ENCODE assay signal across 17 cellular contexts in genomic region chr10:75143353-75143752, GRCh38. TPM values are rescaled to one million over a fixed set of nuclear protein-coding genes. Genes with fewer than 3 reads are reported as not detected.
DNase-seq lines count a peak whose midpoint lies in the region; ATAC-seq, FAIRE-seq and TF ChIP-seq lines count a peak whose summit lies in the region.
"Had no signal": no experiment of that assay in that cellular context is flagged by ENCODE, and none has a peak within 500 bp of the region (broad histone marks: within the 10 kb centered on the region; RNA-seq: fewer than 3 reads in every experiment).

No MANE protein-coding gene starts in this region.

- no peak for TF ChIP-seq RAD21 in A549 (conservative IDR thresholded peaks at IDR 0.05 in 1 of 2, IDR thresholded peaks at IDR 0.05 in 1 of 2)

- CTCF ChIA-PET in A549 (lab: Yijun Ruan, JAX) = interaction anchor here (0.6 to 0.8 kb wide), 2 partner anchors 21 to 23 kb away, joined by 4 read pairs; no protein-coding TSS in a partner anchor

- POLR2A ChIA-PET in A549 (lab: Yijun Ruan, JAX) = no interaction called here

- H3K79me2 ChIP-seq in astrocyte (ENCODE audit: insufficient read depth, low read length) = peaks cover 54% of the 10 kb centered on the region

- peaks cover 46% of the 10 kb centered on the region for H4K20me1 ChIP-seq in astrocyte (ENCODE audit: insufficient read depth, low read length)

- TF ChIP-seq POLR2A in A549 (IDR thresholded peaks at IDR 0.05; ENCODE audit: low read length) = no peak

- H3K9me3 Mint-ChIP-seq in astrocyte (ENCODE audit: unreplicated experiment) = no peaks in the 10 kb centered on the region
- no peaks in the 10 kb centered on the region for H3K9me3 Mint-ChIP-seq in stimulated activated naive B cell treated with anti-CD40 and anti-IgM and Interleukin-4, amounts not matched to agents 10 μg/mL and 1 μg/mL and 100 μg/mL, for 72 hours
- H3K9me3 Mint-ChIP-seq: activated CD4-positive, alpha-beta memory T cell treated with anti-CD3 and anti-CD28 coated beads for 36 hours; type B pancreatic cell had no signal

- peaks cover 24% of the 10 kb centered on the region for H3K4me1 ChIP-seq in A549
- no peaks in the 10 kb centered on the region for H3K4me1 ChIP-seq in astrocyte (ENCODE audit: insufficient read depth, low read length)
- H3K4me1 ChIP-seq: colonic mucosa had no signal

- ATAC-seq in A549 (no peak), HG03342 (IDR thresholded peaks at IDR 0.05; ENCODE audit: unreplicated experiment) (no peak)
- ATAC-seq in stimulated activated naive B cell treated with anti-CD40 and anti-IgM and Interleukin-4, amounts not matched to agents 10 μg/mL and 1 μg/mL and 100 μg/mL, for 72 hours (replicated peaks) = no peak
- ATAC-seq: Right ventricle myocardium inferior had no signal

- H3K36me3 Mint-ChIP-seq in astrocyte (ENCODE audit: low read depth, unreplicated experiment) = no peaks in the 10 kb centered on the region
- H3K36me3 Mint-ChIP-seq in stimulated activated naive B cell treated with anti-CD40 and anti-IgM and Interleukin-4, amounts not matched to agents 10 μg/mL and 1 μg/mL and 100 μg/mL, for 72 hours = peaks cover 9 to 25% of the 10 kb centered on the region in 2 donors
- H3K36me3 Mint-ChIP-seq: activated CD4-positive, alpha-beta memory T cell treated with anti-CD3 and anti-CD28 coated beads for 36 hours; type B pancreatic cell had no signal

- H3K9ac ChIP-seq in astrocyte (ENCODE audit: low read length) = no peak overlapping the region

- H3K27me3 Mint-ChIP-seq in astrocyte (ENCODE audit: low read depth, unreplicated experiment) = no peaks in the 10 kb centered on the region
- H3K27me3 Mint-ChIP-seq in stimulated activated naive B cell treated with anti-CD40 and anti-IgM and Interleukin-4, amounts not matched to agents 10 μg/mL and 1 μg/mL and 100 μg/mL, for 72 hours = no peaks in the 10 kb centered on the region
- H3K27me3 Mint-ChIP-seq: activated CD4-positive, alpha-beta memory T cell treated with anti-CD3 and anti-CD28 coated beads for 36 hours; progenitor cell of endocrine pancreas; type B pancreatic cell had no signal

- H3K27ac ChIP-seq in A549 = no peak overlapping the region
- no peak overlapping the region for H3K27ac ChIP-seq in astrocyte (ENCODE audit: low read depth, low read length)
- H3K27ac ChIP-seq: colonic mucosa had no signal

- WGBS in A549 (ENCODE audit: missing lambda C conversion rate) = 26% methylated on average over 1 of the region's 1 CpG

- FAIRE-seq in A549 (lab: Jason Lieb, UNC) (no peak), GM19239 (lab: Jason Lieb, UNC) (peak; percentile 54), astrocyte (lab: Jason Lieb, UNC) (no peak)

- DNase-seq in A549 (ENCODE audit: low read depth in 1 of 2, low spot score in 1 of 2) = no peak
- no peak for DNase-seq in GM19239 (ENCODE audit: insufficient read length, low spot score)
- peak; percentile 13 for DNase-seq in astrocyte (ENCODE audit: low read depth)
- DNase-seq in fibroblast of villous mesenchyme (ENCODE audit: low read depth) = peak; percentile 42
- DNase-seq in NCI-H1930 (lab: John Stamatoyannopoulos, UW) = no peak
- DNase-seq in effector CD4-positive, alpha-beta T cell = no peak
- DNase-seq in stimulated activated naive B cell treated with anti-CD40 and anti-IgM and Interleukin-4, amounts not matched to agents 10 μg/mL and 1 μg/mL and 100 μg/mL, for 72 hours = no peak
- DNase-seq: activated CD4-positive, alpha-beta memory T cell treated with anti-CD3 and anti-CD28 coated beads for 36 hours; colonic mucosa; EL; midbrain; NCI-H82 had no signal

- no peaks in the 10 kb centered on the region for H3K27me3 ChIP-seq in astrocyte (ENCODE audit: insufficient read depth, low read length)
- H3K27me3 ChIP-seq: BLaER1 treated with 17β-estradiol and CSF1 and Interleukin-3, amounts not matched to agents 10 nM and 100 nM; colonic mucosa had no signal

- peaks cover 31% of the 10 kb centered on the region for H3K4me1 Mint-ChIP-seq in astrocyte (ENCODE audit: low read depth, unreplicated experiment)
- peaks cover 24 to 61% of the 10 kb centered on the region in 2 donors for H3K4me1 Mint-ChIP-seq in stimulated activated naive B cell treated with anti-CD40 and anti-IgM and Interleukin-4, amounts not matched to agents 10 μg/mL and 1 μg/mL and 100 μg/mL, for 72 hours

- no peak overlapping the region for H2AFZ ChIP-seq in astrocyte (ENCODE audit: low read depth, low read length)

- no peak for TF ChIP-seq EP300 in A549 (IDR thresholded peaks at IDR 0.05)

- no peak overlapping the region for H3K27ac Mint-ChIP-seq in astrocyte (ENCODE audit: unreplicated experiment)
- H3K27ac Mint-ChIP-seq in stimulated activated naive B cell treated with anti-CD40 and anti-IgM and Interleukin-4, amounts not matched to agents 10 μg/mL and 1 μg/mL and 100 μg/mL, for 72 hours = no peak overlapping the region
- H3K27ac Mint-ChIP-seq: activated CD4-positive, alpha-beta memory T cell treated with anti-CD3 and anti-CD28 coated beads for 36 hours; type B pancreatic cell had no signal

- no peaks in the 10 kb centered on the region for H3K36me3 ChIP-seq in astrocyte (ENCODE audit: insufficient read depth, low read length)
- H3K36me3 ChIP-seq: colonic mucosa had no signal

- no peak overlapping the region for H3K4me3 ChIP-seq in A549
- no peak overlapping the region for H3K4me3 ChIP-seq in astrocyte (ENCODE audit: insufficient read depth, low read depth, low read length)
- no peak overlapping the region for H3K4me3 ChIP-seq in fibroblast of villous mesenchyme (ENCODE audit: low read depth, low read length)
- H3K4me3 ChIP-seq: BLaER1 treated with 17β-estradiol and CSF1 and Interleukin-3, amounts not matched to agents 10 nM and 100 nM; colonic mucosa had no signal

- no peak for TF ChIP-seq CTCF in A549 (IDR thresholded peaks at IDR 0.05)
- no peak for TF ChIP-seq CTCF in astrocyte (IDR thresholded peaks at IDR 0.05; ENCODE audit: insufficient read depth, low read depth, low read length)
- no peak for TF ChIP-seq CTCF in fibroblast of villous mesenchyme (IDR thresholded peaks at IDR 0.05; ENCODE audit: insufficient read depth, low read depth, low read length)

- peak overlapping the region; percentile 19; the same call in 1 of the 3 replicates for H3K4me2 ChIP-seq in A549
- no peak overlapping the region for H3K4me2 ChIP-seq in astrocyte (ENCODE audit: low read length)

- H3K4me3 Mint-ChIP-seq in astrocyte (ENCODE audit: unreplicated experiment) = no peak overlapping the region
- H3K4me3 Mint-ChIP-seq in stimulated activated naive B cell treated with anti-CD40 and anti-IgM and Interleukin-4, amounts not matched to agents 10 μg/mL and 1 μg/mL and 100 μg/mL, for 72 hours = no peak overlapping the region
- H3K4me3 Mint-ChIP-seq: activated CD4-positive, alpha-beta memory T cell treated with anti-CD3 and anti-CD28 coated beads for 36 hours; type B pancreatic cell had no signal

- H3K9me3 ChIP-seq in A549 = no peaks in the 10 kb centered on the region
- H3K9me3 ChIP-seq in astrocyte (ENCODE audit: insufficient read depth, low read depth, low read length) = no peaks in the 10 kb centered on the region
- H3K9me3 ChIP-seq: BLaER1 treated with 17β-estradiol and CSF1 and Interleukin-3, amounts not matched to agents 10 nM and 100 nM; colonic mucosa had no signal

TF ChIP-seq in A549, 52 proteins besides CTCF, POLR2A, EP300 and RAD21:
- no peak for TF ChIP-seq ATOH8 (CRISPR knock-in tag; IDR thresholded peaks at IDR 0.05; ENCODE audit: low read depth)
- TF ChIP-seq PBX3 (IDR thresholded peaks at IDR 0.05) = no peak
- no peak for TF ChIP-seq FOSB (CRISPR knock-in tag; IDR thresholded peaks at IDR 0.05)
- TF ChIP-seq HOXB13 (CRISPR knock-in tag; IDR thresholded peaks at IDR 0.05; ENCODE audit: low read depth) = no peak
- no peak for TF ChIP-seq E2F6 (IDR thresholded peaks at IDR 0.05; ENCODE audit: borderline replicate concordance, low read depth)
- TF ChIP-seq MAZ (IDR thresholded peaks at IDR 0.05; ENCODE audit: borderline replicate concordance, low read depth, low read length) = no peak
- TF ChIP-seq ZFP36 (IDR thresholded peaks at IDR 0.05; ENCODE audit: borderline replicate concordance, partially characterized antibody) = no peak
- TF ChIP-seq TFCP2L1 (CRISPR knock-in tag; IDR thresholded peaks at IDR 0.05) = no peak
- TF ChIP-seq ESRRA (IDR thresholded peaks at IDR 0.05; ENCODE audit: borderline replicate concordance, low read length) = no peak
- TF ChIP-seq ZSCAN20 (CRISPR knock-in tag; IDR thresholded peaks at IDR 0.05) = no peak
- TF ChIP-seq FOXS1 (CRISPR knock-in tag; IDR thresholded peaks at IDR 0.05) = no peak

RNA-seq across cellular contexts. Expression of gene SAMD8, which starts 31.9 kb away (rescaled TPM):
- polyA plus RNA-seq in A549 (2011; rRNA removed) = 27.9 and 33.3 TPM in 2 replicates
- 4.4 and 6.0 TPM in 2 replicates for polyA plus RNA-seq in A549 (2012; cell fraction: cytosol; rRNA removed)
- 2.8 and 4.6 TPM in 2 replicates for polyA plus RNA-seq in A549 (2012; cell fraction: nucleus; rRNA removed)
- polyA plus RNA-seq in A549 (2017; fragmentation: RNase III; extraction: RNeasy Plus Mini Kit Qiagen cat#74134 plus additional on column Dnase treatment) = 9.8 to 11.0 TPM (median 10.9 TPM) in 3 replicates
- polyA minus RNA-seq in A549 (2011; rRNA and poly(A)+ RNA removed) = 26.7 and 28.6 TPM in 2 replicates
- 33.3 and 35.4 TPM in 2 replicates for total RNA-seq in astrocyte
- total RNA-seq in fibroblast of villous mesenchyme = 18.7 and 28.5 TPM in 2 replicates

Comparison
In these comparisons a context has a peak if more than half of its experiments do, and no peak if none do; other contexts are left out.
1. DNase-seq: peak in astrocyte (single experiment) and fibroblast of villous mesenchyme (single experiment); none in A549 (0 of 2), GM19239 (single experiment), NCI-H1930 (0 of 2), effector CD4-positive, alpha-beta T cell (single experiment) and stimulated activated naive B cell treated with anti-CD40 and anti-IgM and Interleukin-4, amounts not matched to agents 10 μg/mL and 1 μg/mL and 100 μg/mL, for 72 hours (single experiment).